Comparison of ENCODE assay signal across 25 cellular contexts in genomic region chr7:51118628-51119027, GRCh38.
"Had no signal": no experiment of that assay in that cellular context is flagged by ENCODE, and none has a peak within 500 bp of the region (broad histone marks: within the 10 kb centered on the region; RNA-seq: fewer than 3 reads in every experiment).

No MANE protein-coding gene starts in this region.

- DNase-seq: dermis blood vessel endothelial cell; dorsolateral prefrontal cortex; effector CD4-positive, alpha-beta T cell; effector memory CD8-positive, alpha-beta T cell; endodermal cell; erythroblast; foreskin keratinocyte; heart left ventricle; hypothalamus; immature natural killer cell; left cardiac atrium; left lung; left ventricle myocardium superior; lower lobe of right lung; mesenchymal stem cell; mucosa of descending colon; naive B cell had no signal

- H3K27ac ChIP-seq: coronary artery, dorsolateral prefrontal cortex, epithelial cell of prostate, foreskin keratinocyte, gastroesophageal sphincter, heart left ventricle, hepatocyte, left lung, lower lobe of right lung had no signal

- H3K36me3 ChIP-seq: gastroesophageal sphincter, heart left ventricle, left lung, lower lobe of right lung had no signal

- H3K4me3 ChIP-seq: coronary artery, dorsolateral prefrontal cortex, gastroesophageal sphincter, heart left ventricle, hepatocyte, left lung, lower lobe of right lung, mucosa of descending colon had no signal

- FAIRE-seq: colon, endometrium, frontal cortex, keratinocyte had no signal

- H3K4me1 ChIP-seq: left lung had no signal

- H3K9me3 ChIP-seq: gastroesophageal sphincter, mucosa of descending colon had no signal

- H3K27me3 ChIP-seq: dorsolateral prefrontal cortex, foreskin keratinocyte, gastroesophageal sphincter, heart left ventricle, hepatocyte, left lung had no signal
